ENCODE assay signal across 8 cellular contexts in genomic region chr10:89207801-89208551, GRCh38. TPM values are rescaled to one million over a fixed set of nuclear protein-coding genes. Genes with fewer than 3 reads are reported as not detected.
DNase-seq lines count a peak whose midpoint lies in the region; ATAC-seq, FAIRE-seq and TF ChIP-seq lines count a peak whose summit lies in the region.

No MANE protein-coding gene starts in this region.

- peaks cover 11% of the 10 kb centered on the region for H3K4me1 ChIP-seq in cardiac muscle cell (ENCODE audit: low read depth)

- no peaks in the 10 kb centered on the region for H3K36me3 ChIP-seq in cardiac muscle cell

- H3K27me3 Mint-ChIP-seq in activated naive CD4-positive, alpha-beta T cell treated with anti-CD3 and anti-CD28 coated beads for 36 hours (ENCODE audit: low read depth) = peaks cover 41% of the 10 kb centered on the region

- peaks cover 94% of the 10 kb centered on the region for H3K27me3 ChIP-seq in cardiac muscle cell

- intact Hi-C loops in activated naive CD4-positive, alpha-beta T cell treated with anti-CD3 and anti-CD28 coated beads for 36 hours (cut with micrococcal nuclease) = loop anchor here (1.0 kb wide), 4 partner anchors 45 to 218 kb away; partner anchors contain the start of gene FAS

- no peak for FAIRE-seq in H54 (lab: Jason Lieb, UNC)

- H3K4me3 ChIP-seq in cardiac muscle cell = peak overlapping the region; percentile 15

- H3K27ac Mint-ChIP-seq in activated naive CD4-positive, alpha-beta T cell treated with anti-CD3 and anti-CD28 coated beads for 36 hours = no peak overlapping the region

- no peaks in the 10 kb centered on the region for H3K36me3 Mint-ChIP-seq in activated naive CD4-positive, alpha-beta T cell treated with anti-CD3 and anti-CD28 coated beads for 36 hours (ENCODE audit: low read depth)

- H3K4me3 Mint-ChIP-seq in activated naive CD4-positive, alpha-beta T cell treated with anti-CD3 and anti-CD28 coated beads for 36 hours = peak overlapping the region; percentile 75

- DNase-seq in CD1c-positive myeloid dendritic cell (ENCODE audit: extremely low spot score) (peak; percentile 35), cardiac muscle cell (ENCODE audit: low read depth in 1 of 2, low spot score in 1 of 2) (peak in 1 of 2 donors; percentile 25), omental fat pad (ENCODE audit: low spot score) (no peak), GM19240 (ENCODE audit: insufficient read length, low spot score) (no peak), H54 (ENCODE audit: insufficient read length, low spot score) (no peak)
- peak; percentile 16 for DNase-seq in activated naive CD4-positive, alpha-beta T cell treated with anti-CD3 and anti-CD28 coated beads for 36 hours

- H3K27ac ChIP-seq in cardiac muscle cell = no peak overlapping the region

- no peaks in the 10 kb centered on the region for H3K9me3 ChIP-seq in cardiac muscle cell (ENCODE audit: low read depth)

- ATAC-seq in HG03175 (IDR thresholded peaks at IDR 0.05; ENCODE audit: unreplicated experiment) (peak; percentile 21), omental fat pad (ENCODE audit: low FRiP score) (peak; percentile 47), HG03159 (IDR thresholded peaks at IDR 0.05; ENCODE audit: unreplicated experiment) (no peak)

- peaks cover 7% of the 10 kb centered on the region for H3K4me1 Mint-ChIP-seq in activated naive CD4-positive, alpha-beta T cell treated with anti-CD3 and anti-CD28 coated beads for 36 hours (ENCODE audit: low read depth)

- CTCF ChIA-PET in activated naive CD4-positive, alpha-beta T cell treated with anti-CD3 and anti-CD28 coated beads for 36 hours (lab: Charles Lee) = interaction anchor here (0.6 to 6.1 kb wide), 15 partner anchors 8 to 372 kb away, joined by 3 to 54 read pairs (median 4); no protein-coding TSS in a partner anchor

- TF ChIP-seq CTCF in cardiac muscle cell (IDR thresholded peaks at IDR 0.05; ENCODE audit: low read depth, low read length) = no peak
- no peak for TF ChIP-seq CTCF in omental fat pad (IDR thresholded peaks at IDR 0.05)

- no peaks in the 10 kb centered on the region for H3K9me3 Mint-ChIP-seq in activated naive CD4-positive, alpha-beta T cell treated with anti-CD3 and anti-CD28 coated beads for 36 hours

- TF ChIP-seq POLR2A in H54 (IDR thresholded peaks at IDR 0.05; ENCODE audit: low read depth, low read length) = no peak

RNA-seq across cellular contexts. Expression of gene CH25H, which starts 0.9 kb away (rescaled TPM):
- under 1 TPM; 0.12 to 0.22 TPM for total RNA-seq in activated naive CD4-positive, alpha-beta T cell treated with anti-CD3 and anti-CD28 coated beads for 36 hours
- total RNA-seq in cardiac muscle cell (not detected in 2 replicates), omental fat pad (10 to 100 TPM in 2 of 4 donors, 1 to 10 TPM in 2; 6.3 to 25.5 (median 13.4) TPM)
- polyA plus RNA-seq in cardiac muscle cell = not detected in 2 replicates

RNA-seq across cellular contexts. Expression of gene LIPA, which starts 43.6 kb away (rescaled TPM):
- 10 to 100 TPM; 16.1 to 17.2 TPM for total RNA-seq in activated naive CD4-positive, alpha-beta T cell treated with anti-CD3 and anti-CD28 coated beads for 36 hours
- total RNA-seq in cardiac muscle cell (6.8 and 6.9 TPM in 2 replicates), omental fat pad (100 to 1,000 TPM in 2 of 4 donors, 10 to 100 TPM in 2; 77.0 to 354 (median 105) TPM)
- polyA plus RNA-seq in cardiac muscle cell = 12.3 and 13.1 TPM in 2 replicates

Comparison
In these comparisons a context has a peak if more than half of its experiments do, and no peak if none do; other contexts are left out.
1. DNase-seq: peak in CD1c-positive myeloid dendritic cell (single experiment) and activated naive CD4-positive, alpha-beta T cell treated with anti-CD3 and anti-CD28 coated beads for 36 hours (single experiment); none in omental fat pad (single experiment), GM19240 (single experiment) and H54 (single experiment).